ENCODE assay signal across 1 cellular context in genomic region chr11:61334434-61335354, GRCh38.
TF ChIP-seq lines count a peak whose summit lies in the region.

No MANE protein-coding gene starts in this region.

TF ChIP-seq in HepG2, 621 proteins besides CTCF, POLR2A, EP300 and RAD21 (continued from another document and continues in another):
- TF ChIP-seq AFF4 (CRISPR knock-in tag; IDR thresholded peaks at IDR 0.05) (peak; percentile 84), ZNF33B (CRISPR knock-in tag; IDR thresholded peaks at IDR 0.05) (no peak), IRX3 (CRISPR knock-in tag; IDR thresholded peaks at IDR 0.05; ENCODE audit: borderline replicate concordance, low read depth) (no peak), MTERF4 (CRISPR knock-in tag; IDR thresholded peaks at IDR 0.05) (no peak), BCLAF1 (IDR thresholded peaks at IDR 0.05) (no peak), ZNF75D (CRISPR knock-in tag; IDR thresholded peaks at IDR 0.05; ENCODE audit: borderline replicate concordance) (no peak), ZNF317 (CRISPR knock-in tag; IDR thresholded peaks at IDR 0.05) (no peak), DMAP1 (CRISPR knock-in tag; IDR thresholded peaks at IDR 0.05) (peak; percentile 49; the same call in 1 of the 2 replicates), AHR (CRISPR knock-in tag; IDR thresholded peaks at IDR 0.05) (0 out of 2 replicates have a peak, but pooled peaks have one; percentile 26), DZIP1 (CRISPR knock-in tag; IDR thresholded peaks at IDR 0.05) (peak; percentile 33; the same call in 1 of the 2 replicates), GRHL1 (CRISPR knock-in tag; conservative IDR thresholded peaks at IDR 0.05) (no peak), NFYB (CRISPR knock-in tag; IDR thresholded peaks at IDR 0.05) (no peak), ZNF724P (CRISPR knock-in tag; IDR thresholded peaks at IDR 0.05; ENCODE audit: borderline replicate concordance) (no peak), ZBTB43 (CRISPR knock-in tag; conservative IDR thresholded peaks at IDR 0.05) (no peak), ZBED4 (CRISPR knock-in tag; IDR thresholded peaks at IDR 0.05; ENCODE audit: borderline replicate concordance) (0 out of 2 replicates have a peak, but pooled peaks have one; percentile 19), PPARG (CRISPR knock-in tag; conservative IDR thresholded peaks at IDR 0.05) (no peak), ATF7-NPFF (CRISPR knock-in tag; IDR thresholded peaks at IDR 0.05; ENCODE audit: low read depth) (no peak), KDM2A (CRISPR knock-in tag; IDR thresholded peaks at IDR 0.05; ENCODE audit: borderline replicate concordance, low read depth) (peak; percentile 73), ISL2 (CRISPR knock-in tag; IDR thresholded peaks at IDR 0.05) (no peak; the same call in 1 of the 2 replicates), MXD3 (CRISPR knock-in tag; IDR thresholded peaks at IDR 0.05) (0 out of 2 replicates have a peak, but pooled peaks have one; percentile 39), ZZZ3 (CRISPR knock-in tag; IDR thresholded peaks at IDR 0.05; ENCODE audit: borderline replicate concordance) (peak; percentile 67; the same call in 1 of the 2 replicates), ZNF513 (CRISPR knock-in tag; conservative IDR thresholded peaks at IDR 0.05) (no peak), RARA (CRISPR knock-in tag; IDR thresholded peaks at IDR 0.05) (no peak; the same call in none of the 2 replicates), ZKSCAN1 (IDR thresholded peaks at IDR 0.05; ENCODE audit: low read length) (no peak), ZNF430 (CRISPR knock-in tag; IDR thresholded peaks at IDR 0.05) (no peak; the same call in 1 of the 2 replicates), ZFP91 (CRISPR knock-in tag; IDR thresholded peaks at IDR 0.05; ENCODE audit: borderline replicate concordance) (peak; percentile 64; the same call in 1 of the 2 replicates), HMG20B (CRISPR knock-in tag; conservative IDR thresholded peaks at IDR 0.05) (0 out of 2 replicates have a peak, but pooled peaks have one; percentile 8), ZFX (CRISPR knock-in tag; IDR thresholded peaks at IDR 0.05; ENCODE audit: low read depth) (peak; percentile 76), CERS6 (CRISPR knock-in tag; IDR thresholded peaks at IDR 0.05) (no peak), ZNF3 (CRISPR knock-in tag; IDR thresholded peaks at IDR 0.05) (no peak), ELF4 (CRISPR knock-in tag; IDR thresholded peaks at IDR 0.05; ENCODE audit: borderline replicate concordance) (no peak), CC2D1A (CRISPR knock-in tag; IDR thresholded peaks at IDR 0.05) (no peak), SYNCRIP (IDR thresholded peaks at IDR 0.05; ENCODE audit: insufficient read depth, low read depth, low read length) (no peak), HCFC1 (IDR thresholded peaks at IDR 0.05; ENCODE audit: low read depth, low read length) (no peak)
